In genomic region chr20:22931653-22932052, GRCh38 we compare ENCODE assay signal across 19 cellular contexts.
A peak's percentile ranks its signal among the peaks of the same experiment; 100 is the strongest.
DNase-seq lines count a peak whose midpoint lies in the region; ATAC-seq and TF ChIP-seq lines count a peak whose summit lies in the region.
"Had no signal": no experiment of that assay in that cellular context is flagged by ENCODE, and none has a peak within 500 bp of the region (broad histone marks: within the 10 kb centered on the region; RNA-seq: fewer than 3 reads in every experiment).

No MANE protein-coding gene starts in this region.

- TF ChIP-seq CTCF in body of pancreas (IDR thresholded peaks at IDR 0.05) (no peak), mucosa of descending colon (IDR thresholded peaks at IDR 0.05) (no peak), stomach (IDR thresholded peaks at IDR 0.05) (no peak)

- H3K27me3 ChIP-seq in body of pancreas (no peaks in the 10 kb centered on the region), stomach (no peaks in the 10 kb centered on the region)

- no peak overlapping the region for H3K27ac ChIP-seq in body of pancreas
- H3K27ac ChIP-seq in stomach = no peak overlapping the region
- H3K27ac ChIP-seq: C4-2B, KMS-11 had no signal

- WGBS in body of pancreas, 2 donors = 29 to 33% methylated on average over 5 of the region's 5 CpGs
- 27 to 50% (median 42%) methylated on average over 5 of the region's 5 CpGs for WGBS in stomach, 5 donors

- intact Hi-C loops in body of pancreas (cut with DNase I) (no loop called here), mucosa of descending colon (cut with DNase I, micrococcal nuclease) (loop anchor here in 1 of 2 donors (10.0 kb wide), 1 partner anchor 57 kb away; no protein-coding TSS in a partner anchor), stomach (cut with DNase I; ENCODE audit: low total_unique reads) (no loop called here)

- no peak for ATAC-seq in body of pancreas
- ATAC-seq in left lobe of liver = peak; percentile 100
- peak; percentile 48 for ATAC-seq in mucosa of descending colon
- no peak for ATAC-seq in HG02798 (IDR thresholded peaks at IDR 0.05; ENCODE audit: poor library complexity, unreplicated experiment)
- no peak for ATAC-seq in GM19452 (IDR thresholded peaks at IDR 0.05; ENCODE audit: unreplicated experiment)
- ATAC-seq in GM21717 (IDR thresholded peaks at IDR 0.05; ENCODE audit: unreplicated experiment) = no peak
- ATAC-seq: PC-3 had no signal

- H3K4me3 ChIP-seq in body of pancreas = no peak overlapping the region
- H3K4me3 ChIP-seq in mucosa of descending colon = no peak overlapping the region
- no peak overlapping the region for H3K4me3 ChIP-seq in stomach

- peak in 3 of 4 donors; percentile 18 to 19 (median 19) for DNase-seq in body of pancreas
- peak; percentile 81 for DNase-seq in left lobe of liver (ENCODE audit: low spot score)
- peak in 1 of 3 donors; percentile 11 for DNase-seq in mucosa of descending colon
- DNase-seq in stomach = peak; percentile 70
- DNase-seq: Calu3; CD8-positive, alpha-beta memory T cell; DMS79 treated with DMSO at 0.1 percent for 48 hours; MM.1S; NCI-H2029; NCI-H446; NCI-H524 treated with DMSO at 0.1 percent for 48 hours; NCI-H774; PC-3; SK-N-SH had no signal

- H3K36me3 ChIP-seq in body of pancreas (replicated peaks in 1 of 2; ENCODE audit: insufficient read depth in 1 of 2, low read depth in 2 of 2) = no peaks in the 10 kb centered on the region
- H3K36me3 ChIP-seq in mucosa of descending colon (ENCODE audit: low read depth) = no peaks in the 10 kb centered on the region
- H3K36me3 ChIP-seq in stomach = no peaks in the 10 kb centered on the region

- H3K9me3 ChIP-seq in body of pancreas (no peaks in the 10 kb centered on the region), mucosa of descending colon (no peaks in the 10 kb centered on the region), stomach (peaks cover 0 to 4% (median 0%) of the 10 kb centered on the region in 4 donors)
- H3K9me3 ChIP-seq: SK-N-SH had no signal

- no peak for TF ChIP-seq POLR2A in body of pancreas (IDR thresholded peaks at IDR 0.05)
- TF ChIP-seq POLR2A in stomach (IDR thresholded peaks at IDR 0.05) = no peak

- H3K4me1 ChIP-seq in body of pancreas = peaks cover 5% of the 10 kb centered on the region
- H3K4me1 ChIP-seq in mucosa of descending colon (ENCODE audit: low read depth) = no peaks in the 10 kb centered on the region
- H3K4me1 ChIP-seq in stomach = no peaks in the 10 kb centered on the region

- TF ChIP-seq EP300 in stomach (IDR thresholded peaks at IDR 0.05) = no peak

Comparison
In these comparisons a context has a peak if more than half of its experiments do, and no peak if none do; other contexts are left out.
1. ATAC-seq: peak in left lobe of liver (single experiment) and mucosa of descending colon (single experiment); none in body of pancreas (single experiment), HG02798 (single experiment), GM19452 (single experiment) and GM21717 (single experiment).